ENCODE assay signal across 14 cellular contexts in the genomic region with DNA sequence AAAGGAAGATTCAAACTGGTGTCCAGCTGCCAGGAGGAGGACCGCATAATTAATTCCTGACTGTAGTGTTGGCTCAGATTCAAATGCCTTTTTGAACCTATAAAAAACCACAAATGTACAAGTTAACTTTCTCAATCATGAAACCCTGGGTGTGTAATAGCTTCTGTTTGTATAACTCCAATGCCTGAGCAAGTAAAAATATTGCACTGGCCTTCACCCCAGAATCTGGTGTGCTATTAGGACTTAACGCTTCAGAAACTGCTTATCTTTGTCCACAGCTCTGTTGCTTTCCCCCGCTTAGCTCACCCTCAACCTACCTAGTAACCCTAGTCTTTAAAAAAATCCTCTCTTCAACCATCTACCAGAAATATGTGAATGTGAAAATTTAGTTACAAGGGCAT.
DNase-seq lines count a peak whose midpoint lies in the region; ATAC-seq and TF ChIP-seq lines count a peak whose summit lies in the region.
"Had no signal": no experiment of that assay in that cellular context is flagged by ENCODE, and none has a peak within 500 bp of the region (broad histone marks: within the 10 kb centered on the region; RNA-seq: fewer than 3 reads in every experiment).

No MANE protein-coding gene starts in this region.

- no peak overlapping the region for H3K4me3 Mint-ChIP-seq in stimulated activated effector memory CD8-positive, alpha-beta T cell treated with anti-CD3 and anti-CD28 coated beads, Interleukin-12 subunit alpha, Interleukin-12 subunit beta, amount 100 ng/mL, for 72 hours
- H3K4me3 Mint-ChIP-seq: IgD-negative memory B cell had no signal

- TF ChIP-seq CTCF in BJ (IDR thresholded peaks at IDR 0.05; ENCODE audit: insufficient read depth, low read depth, low read length) = no peak
- no peak for TF ChIP-seq CTCF in choroid plexus epithelial cell (conservative IDR thresholded peaks at IDR 0.05; ENCODE audit: low read depth, low read length)

- POLR2A ChIA-PET in BJ (lab: Charles Lee) = no interaction called here

- CTCF ChIA-PET in BJ (lab: Yijun Ruan, JAX) = interaction anchor here (0.6 to 2.8 kb wide), 8 partner anchors 10 to 123 kb away, joined by 3 to 9 read pairs (median 4); partner anchors contain the start of gene MAP3K5

- H3K4me1 Mint-ChIP-seq in stimulated activated effector memory CD8-positive, alpha-beta T cell treated with anti-CD3 and anti-CD28 coated beads, Interleukin-12 subunit alpha, Interleukin-12 subunit beta, amount 100 ng/mL, for 72 hours = no peaks in the 10 kb centered on the region
- H3K4me1 Mint-ChIP-seq: IgD-negative memory B cell had no signal

- no peaks in the 10 kb centered on the region for H3K36me3 ChIP-seq in BJ (ENCODE audit: control insufficient read depth, insufficient read depth, low read length)

- peaks cover 3% of the 10 kb centered on the region for H3K9me3 Mint-ChIP-seq in stimulated activated effector memory CD8-positive, alpha-beta T cell treated with anti-CD3 and anti-CD28 coated beads, Interleukin-12 subunit alpha, Interleukin-12 subunit beta, amount 100 ng/mL, for 72 hours
- H3K9me3 Mint-ChIP-seq: activated T-helper 2 cell treated with anti-CD3 and anti-CD28 coated beads, Interferon-gamma antibody, Interleukin-2, Interleukin-4, amounts not matched to agents 10 μg/mL and 5 μg/mL and 100 μg/mL, durations not matched to agents 14 hours and 24 hours and 36 hours had no signal

- no peaks in the 10 kb centered on the region for H3K27me3 ChIP-seq in BJ (ENCODE audit: control insufficient read depth, insufficient read depth, low read length)
- H3K27me3 ChIP-seq: esophagus muscularis mucosa, tibial artery had no signal

- H3K4me3 ChIP-seq in BJ (ENCODE audit: low read depth, low read length) = no peak overlapping the region
- H3K4me3 ChIP-seq in choroid plexus epithelial cell (ENCODE audit: low read depth, low read length) = no peak overlapping the region
- H3K4me3 ChIP-seq: esophagus muscularis mucosa, tibial artery had no signal

- no peak for ATAC-seq in GM19455 (IDR thresholded peaks at IDR 0.05; ENCODE audit: unreplicated experiment)
- no peak for ATAC-seq in stimulated activated effector memory CD8-positive, alpha-beta T cell treated with anti-CD3 and anti-CD28 coated beads, Interleukin-12 subunit alpha, Interleukin-12 subunit beta, amount 100 ng/mL, for 72 hours

- no peak overlapping the region for H3K27ac Mint-ChIP-seq in stimulated activated effector memory CD8-positive, alpha-beta T cell treated with anti-CD3 and anti-CD28 coated beads, Interleukin-12 subunit alpha, Interleukin-12 subunit beta, amount 100 ng/mL, for 72 hours
- H3K27ac Mint-ChIP-seq: activated T-helper 2 cell treated with anti-CD3 and anti-CD28 coated beads, Interferon-gamma antibody, Interleukin-2, Interleukin-4, amounts not matched to agents 10 μg/mL and 5 μg/mL and 100 μg/mL, durations not matched to agents 14 hours and 24 hours and 36 hours; IgD-negative memory B cell had no signal

- H3K36me3 Mint-ChIP-seq in stimulated activated effector memory CD8-positive, alpha-beta T cell treated with anti-CD3 and anti-CD28 coated beads, Interleukin-12 subunit alpha, Interleukin-12 subunit beta, amount 100 ng/mL, for 72 hours = peaks cover 23% of the 10 kb centered on the region

- peak; percentile 63 for DNase-seq in BJ (ENCODE audit: low read depth)
- DNase-seq in MV-4-11 (lab: John Stamatoyannopoulos, UW) = peak; percentile 2
- peak; percentile 98 for DNase-seq in choroid plexus epithelial cell (ENCODE audit: low read depth)
- DNase-seq in lung microvascular endothelial cell (ENCODE audit: low read depth in 2 of 2) = peak; percentile 7 to 81
- no peak for DNase-seq in NCI-H2107 (lab: John Stamatoyannopoulos, UW)
- no peak for DNase-seq in activated naive CD4-positive, alpha-beta T cell (lab: John Stamatoyannopoulos, UW)
- DNase-seq in stimulated activated effector memory CD8-positive, alpha-beta T cell treated with anti-CD3 and anti-CD28 coated beads, Interleukin-12 subunit alpha, Interleukin-12 subunit beta, amount 100 ng/mL, for 72 hours (ENCODE audit: low spot score in 2 of 2) = no peak
- DNase-seq: Caco-2, NCI-H526, tibial artery had no signal

Comparison
In these comparisons a context has a peak if more than half of its experiments do, and no peak if none do; other contexts are left out.
1. DNase-seq: peak in BJ (single experiment), MV-4-11 (single experiment), choroid plexus epithelial cell (single experiment) and lung microvascular endothelial cell (2 of 2); none in NCI-H2107 (single experiment), activated naive CD4-positive, alpha-beta T cell (0 of 4) and stimulated activated effector memory CD8-positive, alpha-beta T cell treated with anti-CD3 and anti-CD28 coated beads, Interleukin-12 subunit alpha, Interleukin-12 subunit beta, amount 100 ng/mL, for 72 hours (0 of 2).